Comparison of ENCODE assay signal across 8 cellular contexts in genomic region chr12:112938751-112939150, GRCh38. TPM values are rescaled to one million over a fixed set of nuclear protein-coding genes. Genes with fewer than 3 reads are reported as not detected.
DNase-seq lines count a peak whose midpoint lies in the region; ATAC-seq and TF ChIP-seq lines count a peak whose summit lies in the region.

No MANE protein-coding gene starts in this region.

- peak overlapping the region; percentile 87 to 100 (median 94) for H3K4me3 Mint-ChIP-seq in CD4-positive, alpha-beta memory T cell
- peak overlapping the region; percentile 66 for H3K4me3 Mint-ChIP-seq in neural progenitor cell

- H3K27me3 ChIP-seq in CD4-positive, alpha-beta memory T cell (ENCODE audit: insufficient read depth, low read length), result no peaks in the 10 kb centered on the region
- peaks cover 26% of the 10 kb centered on the region for H3K27me3 ChIP-seq in ectodermal cell (ENCODE audit: control insufficient read depth, insufficient read depth, low read length, poor library complexity, severe bottlenecking)
- peaks cover 42% of the 10 kb centered on the region for H3K27me3 ChIP-seq in neural progenitor cell

- intact Hi-C loops in CD4-positive, alpha-beta memory T cell (cut with micrococcal nuclease), result loop anchor here (1.0 to 2.0 kb wide), 3 partner anchors 32 to 397 kb away; partner anchors contain the start of genes OAS1, OAS2 and SLC8B1

- peak overlapping the region; percentile 85 to 98 (median 96) for H3K27ac Mint-ChIP-seq in CD4-positive, alpha-beta memory T cell
- no peak overlapping the region for H3K27ac Mint-ChIP-seq in neural progenitor cell

- POLR2A ChIA-PET in CD4-positive, alpha-beta memory T cell (lab: Charles Lee; ENCODE audit: partially characterized antibody), result interaction anchor here (1.1 to 6.0 kb wide), 7 partner anchors 10 to 118 kb away, joined by 3 to 84 read pairs (median 7); partner anchors contain the start of genes OAS1 and OAS2

- H3K4me1 ChIP-seq in CD4-positive, alpha-beta memory T cell (ENCODE audit: insufficient read depth, low read length), result peaks cover 35% of the 10 kb centered on the region
- peaks cover 3% of the 10 kb centered on the region for H3K4me1 ChIP-seq in ectodermal cell (ENCODE audit: control insufficient read depth, insufficient read depth, low read length)
- H3K4me1 ChIP-seq in neural progenitor cell, result peaks cover 10% of the 10 kb centered on the region

- whole genome bisulfite sequencing in ectodermal cell, 2 experiments, result 69 to 71% methylated on average over 11 of the region's 11 CpGs

- CTCF ChIA-PET in CD4-positive, alpha-beta memory T cell (lab: Charles Lee; ENCODE audit: partially characterized antibody), result interaction anchor here (1.7 to 2.7 kb wide), 4 partner anchors 36 to 40 kb away, joined by 5 to 14 read pairs (median 8); partner anchors contain the start of gene OAS2

- H2AFZ ChIP-seq in neural progenitor cell (replicated peaks), result peak overlapping the region; percentile 18

- H3K4me1 Mint-ChIP-seq in CD4-positive, alpha-beta memory T cell, result peaks cover 28 to 45% (median 36%) of the 10 kb centered on the region in 4 donors
- H3K4me1 Mint-ChIP-seq in neural progenitor cell, result no peaks in the 10 kb centered on the region

- H3K27ac ChIP-seq in CD4-positive, alpha-beta memory T cell (ENCODE audit: low read depth, low read length), result peak overlapping the region; percentile 72
- H3K27ac ChIP-seq in ectodermal cell (ENCODE audit: insufficient read depth, low read depth, low read length, poor library complexity, severe bottlenecking) (no peak overlapping the region), neural progenitor cell (no peak overlapping the region)

- H4K20me1 ChIP-seq in neural progenitor cell (ENCODE audit: low read depth), result no peaks in the 10 kb centered on the region

- H3K4me2 ChIP-seq in neural progenitor cell, result peak overlapping the region; percentile 72

- TF ChIP-seq CTCF in neural progenitor cell (IDR thresholded peaks at IDR 0.05), result no peak

- no peaks in the 10 kb centered on the region for H3K27me3 Mint-ChIP-seq in CD4-positive, alpha-beta memory T cell
- peaks cover 11% of the 10 kb centered on the region for H3K27me3 Mint-ChIP-seq in neural progenitor cell (ENCODE audit: insufficient read depth, low read depth)

- peak overlapping the region; percentile 72 to 84 for H3K4me3 ChIP-seq in CD4-positive, alpha-beta memory T cell (ENCODE audit: low read length in 2 of 2)
- H3K4me3 ChIP-seq in ectodermal cell (ENCODE audit: insufficient read depth, low read depth, low read length) (peak overlapping the region; percentile 40), neural progenitor cell (peak overlapping the region; percentile 46)

- ATAC-seq in GM21423 (IDR thresholded peaks at IDR 0.05; ENCODE audit: unreplicated experiment), result no peak
- ATAC-seq in GM19397 (IDR thresholded peaks at IDR 0.05; ENCODE audit: unreplicated experiment), result no peak

- peaks cover 0 to 5% (median 0%) of the 10 kb centered on the region in 8 donors for H3K9me3 Mint-ChIP-seq in CD4-positive, alpha-beta memory T cell
- H3K9me3 Mint-ChIP-seq in neural progenitor cell, result no peaks in the 10 kb centered on the region

- H3K9me3 ChIP-seq in CD4-positive, alpha-beta memory T cell (ENCODE audit: control insufficient read depth in 1 of 2, low read length in 2 of 2), result no peaks in the 10 kb centered on the region
- H3K9me3 ChIP-seq in ectodermal cell (ENCODE audit: control insufficient read depth, low read length) (no peaks in the 10 kb centered on the region), neural progenitor cell (ENCODE audit: low read depth) (no peaks in the 10 kb centered on the region)

- H3K36me3 Mint-ChIP-seq in CD4-positive, alpha-beta memory T cell, result peaks cover 0 to 9% of the 10 kb centered on the region in 2 donors
- no peaks in the 10 kb centered on the region for H3K36me3 Mint-ChIP-seq in neural progenitor cell

- no peaks in the 10 kb centered on the region for H3K36me3 ChIP-seq in CD4-positive, alpha-beta memory T cell (ENCODE audit: insufficient read depth, low read length)
- H3K36me3 ChIP-seq in ectodermal cell (ENCODE audit: control insufficient read depth, insufficient read depth, low read length), result no peaks in the 10 kb centered on the region
- no peaks in the 10 kb centered on the region for H3K36me3 ChIP-seq in neural progenitor cell

- no peaks in the 10 kb centered on the region for H3K79me2 ChIP-seq in neural progenitor cell (ENCODE audit: low read depth)

- no peaks in the 10 kb centered on the region for H3F3A ChIP-seq in neural progenitor cell (ENCODE audit: low read depth)

- H3K9ac ChIP-seq in neural progenitor cell, result no peak overlapping the region

- DNase-seq in CD4-positive, alpha-beta memory T cell, result no peak
- DNase-seq in NCI-H2227 treated with DMSO at 0.1 percent for 48 hours (lab: John Stamatoyannopoulos, UW) (peak; percentile 22), neural progenitor cell (ENCODE audit: low spot score) (no peak), hippocampal formation (lab: John Stamatoyannopoulos, UW) (no peak), epidermal melanocyte (ENCODE audit: insufficient read length, low spot score) (no peak)

RNA-seq across cellular contexts. Expression of gene OAS3, which starts 0.5 kb away (rescaled TPM):
- 10 to 100 TPM; 20.3 to 22.5 TPM for total RNA-seq in CD4-positive, alpha-beta memory T cell
- 10 to 100 TPM; 14.4 to 31.3 TPM for polyA plus RNA-seq in CD4-positive, alpha-beta memory T cell
- 1.4 TPM for polyA plus RNA-seq in ectodermal cell (2013, experiment 1 of 4)
- 0.92 TPM for polyA plus RNA-seq in ectodermal cell (2013, experiment 2 of 4)
- polyA plus RNA-seq in ectodermal cell (2013, experiment 3 of 4), result 1.5 TPM
- 0.69 TPM for polyA plus RNA-seq in ectodermal cell (2013, experiment 4 of 4)
- under 0.01 TPM in 1 of 2 replicates, not detected in the other for total RNA-seq in neural progenitor cell (ENCODE audit: low replicate concordance)

RNA-seq across cellular contexts. Expression of gene OAS1, which starts 32.0 kb away (rescaled TPM):
- 10 to 100 TPM in 1 of 2 experiments, 1 to 10 TPM in 1; 8.4 to 10.9 TPM for total RNA-seq in CD4-positive, alpha-beta memory T cell
- polyA plus RNA-seq in CD4-positive, alpha-beta memory T cell, result 10 to 100 TPM; 30.3 to 49.3 TPM
- not detected for polyA plus RNA-seq in ectodermal cell (2013, experiment 1 of 4)
- not detected for polyA plus RNA-seq in ectodermal cell (2013, experiment 2 of 4)
- polyA plus RNA-seq in ectodermal cell (2013, experiment 3 of 4), result not detected
- polyA plus RNA-seq in ectodermal cell (2013, experiment 4 of 4), result 0.36 TPM
- not detected in 2 replicates for total RNA-seq in neural progenitor cell (ENCODE audit: low replicate concordance)

RNA-seq across cellular contexts. Expression of gene OAS2, which starts 39.6 kb away (rescaled TPM):
- total RNA-seq in CD4-positive, alpha-beta memory T cell, result 10 to 100 TPM; 73.5 to 77.4 TPM
- polyA plus RNA-seq in CD4-positive, alpha-beta memory T cell, result 10 to 100 TPM; 25.5 to 65.6 TPM
- 0.39 TPM for polyA plus RNA-seq in ectodermal cell (2013, experiment 1 of 4)
- 0.25 TPM for polyA plus RNA-seq in ectodermal cell (2013, experiment 2 of 4)
- polyA plus RNA-seq in ectodermal cell (2013, experiment 3 of 4), result not detected
- 0.20 TPM for polyA plus RNA-seq in ectodermal cell (2013, experiment 4 of 4)
- 0.12 TPM in 1 of 2 replicates, not detected in the other for total RNA-seq in neural progenitor cell (ENCODE audit: low replicate concordance)

Comparison
In these comparisons a context has a peak if more than half of its experiments do, and no peak if none do; other contexts are left out.
1. RNA of gene OAS3, which starts 0.5 kb away (total RNA-seq): 20.3 to 22.5 TPM in CD4-positive, alpha-beta memory T cell; under 0.01 TPM in neural progenitor cell; every median in the first group is over 10 times any median in the second.
2. RNA of gene OAS2, which starts 39.6 kb away (total RNA-seq): 73.5 to 77.4 TPM in CD4-positive, alpha-beta memory T cell; 0.12 TPM in neural progenitor cell; every median in the first group is over 10 times any median in the second.
3. Peak in every context shown above with its lines, with median percentiles within 50 percentile points of each other: H3K4me3 ChIP-seq.